ENCODE assay signal across 28 cellular contexts in the genomic region with DNA sequence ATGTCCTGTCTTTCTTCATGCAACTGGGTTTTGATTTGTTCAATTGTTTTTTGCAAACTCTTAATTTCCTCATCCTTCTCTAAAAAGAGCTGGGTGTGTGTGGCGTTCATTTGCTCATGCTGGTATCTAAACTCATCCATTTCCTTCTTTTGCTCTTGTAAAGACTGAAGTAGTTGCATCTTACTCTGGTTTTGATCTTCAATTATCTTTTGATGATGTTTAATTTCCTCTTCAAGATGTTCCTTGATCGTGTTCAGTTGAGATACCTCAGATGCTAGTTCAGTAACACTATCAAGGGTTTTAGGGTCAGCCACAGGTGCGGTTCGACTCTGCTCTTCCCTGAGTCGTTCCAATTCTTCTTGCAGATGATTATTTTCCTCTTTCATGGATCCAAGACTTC. TPM values are rescaled to one million over a fixed set of nuclear protein-coding genes. Genes with fewer than 3 reads are reported as not detected.
DNase-seq lines count a peak whose midpoint lies in the region; ATAC-seq lines count a peak whose summit lies in the region.
"Had no signal": no experiment of that assay in that cellular context is flagged by ENCODE, and none has a peak within 500 bp of the region (broad histone marks: within the 10 kb centered on the region; RNA-seq: fewer than 3 reads in every experiment).

No MANE protein-coding gene starts in this region.

- CTCF ChIA-PET in CD8-positive, alpha-beta memory T cell (lab: Charles Lee) = interaction anchor here (1.7 kb wide), 1 partner anchor 8 kb away, joined by 5 read pairs; no protein-coding TSS in a partner anchor
- CTCF ChIA-PET in activated CD4-positive, alpha-beta memory T cell treated with anti-CD3 and anti-CD28 coated beads, Interleukin-2, amount 10 ng/mL, durations not matched to agents 7 days and 5 days (lab: Charles Lee) = interaction anchor here (0.6 to 1.0 kb wide), 3 partner anchors 8 to 28 kb away, joined by 3 to 9 read pairs (median 3); no protein-coding TSS in a partner anchor
- CTCF ChIA-PET in naive thymus-derived CD4-positive, alpha-beta T cell (lab: Charles Lee) = interaction anchor here (0.8 to 2.3 kb wide), 2 partner anchors 8 to 93 kb away, joined by 4 to 14 read pairs; no protein-coding TSS in a partner anchor

- no peak overlapping the region for H3K4me3 ChIP-seq in CD8-positive, alpha-beta memory T cell (ENCODE audit: low read length)
- H3K4me3 ChIP-seq in naive thymus-derived CD4-positive, alpha-beta T cell (ENCODE audit: low read length) = no peak overlapping the region
- H3K4me3 ChIP-seq: dorsolateral prefrontal cortex, heart right ventricle had no signal

- ATAC-seq in naive thymus-derived CD4-positive, alpha-beta T cell = peak; percentile 79
- ATAC-seq in esophagus mucosa = no peak
- ATAC-seq in GM18520 (IDR thresholded peaks at IDR 0.05; ENCODE audit: unreplicated experiment) = no peak
- ATAC-seq: heart right ventricle, sciatic nerve had no signal

- intact Hi-C loops in naive thymus-derived CD4-positive, alpha-beta T cell (cut with micrococcal nuclease) = loop anchor here in 1 of 2 donors (2.0 to 10.0 kb wide), 3 partner anchors 14 to 290 kb away; a partner anchor contains a TSS

- peaks cover 23% of the 10 kb centered on the region for H3K36me3 Mint-ChIP-seq in activated naive CD4-positive, alpha-beta T cell treated with anti-CD3 and anti-CD28 coated beads, Interleukin-2, amount 50 U/mL, for 24 hours
- peaks cover 15 to 61% (median 27%) of the 10 kb centered on the region in 3 donors for H3K36me3 Mint-ChIP-seq in CD8-positive, alpha-beta memory T cell
- peaks cover 47% of the 10 kb centered on the region for H3K36me3 Mint-ChIP-seq in activated CD4-positive, alpha-beta memory T cell treated with anti-CD3 and anti-CD28 coated beads, Interleukin-2, amount 10 ng/mL, durations not matched to agents 7 days and 5 days (ENCODE audit: low read depth)
- peaks cover 4 to 40% (median 20%) of the 10 kb centered on the region in 5 donors for H3K36me3 Mint-ChIP-seq in naive thymus-derived CD4-positive, alpha-beta T cell

- H3K27ac ChIP-seq in CD8-positive, alpha-beta memory T cell (ENCODE audit: low read depth, low read length) = no peak overlapping the region
- peak overlapping the region; percentile 52 for H3K27ac ChIP-seq in naive thymus-derived CD4-positive, alpha-beta T cell (ENCODE audit: low read depth, low read length)
- H3K27ac ChIP-seq: C4-2B, dorsolateral prefrontal cortex, heart right ventricle, neutrophil, VCaP had no signal

- peaks cover 10% of the 10 kb centered on the region for H3K36me3 ChIP-seq in CD8-positive, alpha-beta memory T cell (ENCODE audit: insufficient read depth, low read length)
- peaks cover 0 to 16% (median 0%) of the 10 kb centered on the region in 3 experiments for H3K36me3 ChIP-seq in naive thymus-derived CD4-positive, alpha-beta T cell (ENCODE audit: control insufficient read depth in 2 of 3, insufficient read depth in 3 of 3, low read length in 3 of 3)

- H3K9me3 Mint-ChIP-seq in activated naive CD4-positive, alpha-beta T cell treated with anti-CD3 and anti-CD28 coated beads, Interleukin-2, amount 50 U/mL, for 24 hours = no peaks in the 10 kb centered on the region
- no peaks in the 10 kb centered on the region for H3K9me3 Mint-ChIP-seq in CD8-positive, alpha-beta memory T cell
- H3K9me3 Mint-ChIP-seq in activated CD4-positive, alpha-beta memory T cell treated with anti-CD3 and anti-CD28 coated beads, Interleukin-2, amount 10 ng/mL, durations not matched to agents 7 days and 5 days = no peaks in the 10 kb centered on the region
- no peaks in the 10 kb centered on the region for H3K9me3 Mint-ChIP-seq in naive thymus-derived CD4-positive, alpha-beta T cell
- H3K9me3 Mint-ChIP-seq: brain, IgD-negative memory B cell had no signal

- H3K27me3 ChIP-seq in CD8-positive, alpha-beta memory T cell (ENCODE audit: insufficient read depth, low read length, poor library complexity, severe bottlenecking) = no peaks in the 10 kb centered on the region
- no peaks in the 10 kb centered on the region for H3K27me3 ChIP-seq in naive thymus-derived CD4-positive, alpha-beta T cell (ENCODE audit: control insufficient read depth in 2 of 2, insufficient read depth in 2 of 2, low read length in 2 of 2)
- H3K27me3 ChIP-seq: dorsolateral prefrontal cortex, heart right ventricle, neutrophil had no signal

- no peaks in the 10 kb centered on the region for H3K9me3 ChIP-seq in CD8-positive, alpha-beta memory T cell (ENCODE audit: low read length)
- no peaks in the 10 kb centered on the region for H3K9me3 ChIP-seq in naive thymus-derived CD4-positive, alpha-beta T cell (ENCODE audit: control insufficient read depth in 2 of 3, low read length in 3 of 3)
- H3K9me3 ChIP-seq: heart right ventricle, neutrophil had no signal

- peak overlapping the region; percentile 83 for H3K4me3 Mint-ChIP-seq in activated naive CD4-positive, alpha-beta T cell treated with anti-CD3 and anti-CD28 coated beads, Interleukin-2, amount 50 U/mL, for 24 hours
- peak overlapping the region in 2 of 7 donors; percentile 6 to 64 for H3K4me3 Mint-ChIP-seq in CD8-positive, alpha-beta memory T cell
- no peak overlapping the region for H3K4me3 Mint-ChIP-seq in activated CD4-positive, alpha-beta memory T cell treated with anti-CD3 and anti-CD28 coated beads, Interleukin-2, amount 10 ng/mL, durations not matched to agents 7 days and 5 days
- peak overlapping the region; percentile 1 to 88 (median 74) for H3K4me3 Mint-ChIP-seq in naive thymus-derived CD4-positive, alpha-beta T cell
- H3K4me3 Mint-ChIP-seq: brain, IgD-negative memory B cell had no signal

- peaks cover 56% of the 10 kb centered on the region for H3K4me1 Mint-ChIP-seq in activated naive CD4-positive, alpha-beta T cell treated with anti-CD3 and anti-CD28 coated beads, Interleukin-2, amount 50 U/mL, for 24 hours
- peaks cover 24 to 38% (median 37%) of the 10 kb centered on the region in 3 donors for H3K4me1 Mint-ChIP-seq in CD8-positive, alpha-beta memory T cell
- H3K4me1 Mint-ChIP-seq in activated CD4-positive, alpha-beta memory T cell treated with anti-CD3 and anti-CD28 coated beads, Interleukin-2, amount 10 ng/mL, durations not matched to agents 7 days and 5 days = peaks cover 26% of the 10 kb centered on the region
- H3K4me1 Mint-ChIP-seq in naive thymus-derived CD4-positive, alpha-beta T cell = peaks cover 25 to 53% (median 48%) of the 10 kb centered on the region in 7 donors
- H3K4me1 Mint-ChIP-seq: brain had no signal

- H3K27ac Mint-ChIP-seq in activated naive CD4-positive, alpha-beta T cell treated with anti-CD3 and anti-CD28 coated beads, Interleukin-2, amount 50 U/mL, for 24 hours = peak overlapping the region; percentile 94
- peak overlapping the region in 7 of 8 donors; percentile 2 to 76 (median 23) for H3K27ac Mint-ChIP-seq in CD8-positive, alpha-beta memory T cell
- H3K27ac Mint-ChIP-seq in activated CD4-positive, alpha-beta memory T cell treated with anti-CD3 and anti-CD28 coated beads, Interleukin-2, amount 10 ng/mL, durations not matched to agents 7 days and 5 days = peak overlapping the region; percentile 2
- H3K27ac Mint-ChIP-seq in naive thymus-derived CD4-positive, alpha-beta T cell = peak overlapping the region in 8 of 9 donors; percentile 74 to 95 (median 88)
- H3K27ac Mint-ChIP-seq: brain, IgD-negative memory B cell had no signal

- no peak for DNase-seq in activated naive CD4-positive, alpha-beta T cell treated with Interleukin-2 at 50 U/mL for 16 hours
- DNase-seq in CD8-positive, alpha-beta memory T cell = peak in 1 of 5 donors; percentile 54
- no peak for DNase-seq in activated CD4-positive, alpha-beta memory T cell treated with anti-CD3 and anti-CD28 coated beads, Interleukin-2, amount 10 ng/mL, durations not matched to agents 7 days and 5 days
- peak in 6 of 9 donors; percentile 37 to 68 (median 59) for DNase-seq in naive thymus-derived CD4-positive, alpha-beta T cell
- DNase-seq: activated CD4-positive, alpha-beta T cell treated with anti-CD3 and anti-CD28 coated beads, Interleukin-2, amount 50 U/mL, for 1 hour; activated CD8-positive, alpha-beta memory T cell treated with anti-CD3 and anti-CD28 coated beads, Interleukin-2, amount 50 U/mL, for 4 hours; activated gamma-delta T cell; amniotic stem cell; DMS 273 treated with DMSO at 0.1 percent for 48 hours; dorsolateral prefrontal cortex; heart right ventricle; kidney; NCI-H1694; NCI-H446; SIG-M5; stimulated activated CD4-positive, alpha-beta T cell treated with anti-CD3 and anti-CD28 coated beads, Interleukin-2, amount 100 ng/mL, for 48 hours; substantia nigra; T1000; trophoblast cell had no signal

- peaks cover 26% of the 10 kb centered on the region for H3K4me1 ChIP-seq in CD8-positive, alpha-beta memory T cell (ENCODE audit: insufficient read depth, low read length)
- H3K4me1 ChIP-seq in naive thymus-derived CD4-positive, alpha-beta T cell (ENCODE audit: control insufficient read depth in 2 of 2, insufficient read depth in 2 of 2, low read length in 2 of 2) = peaks cover 0 to 30% of the 10 kb centered on the region in 2 donors

- H3K27me3 Mint-ChIP-seq in activated naive CD4-positive, alpha-beta T cell treated with anti-CD3 and anti-CD28 coated beads, Interleukin-2, amount 50 U/mL, for 24 hours = no peaks in the 10 kb centered on the region
- no peaks in the 10 kb centered on the region for H3K27me3 Mint-ChIP-seq in CD8-positive, alpha-beta memory T cell
- H3K27me3 Mint-ChIP-seq in activated CD4-positive, alpha-beta memory T cell treated with anti-CD3 and anti-CD28 coated beads, Interleukin-2, amount 10 ng/mL, durations not matched to agents 7 days and 5 days = no peaks in the 10 kb centered on the region
- H3K27me3 Mint-ChIP-seq in naive thymus-derived CD4-positive, alpha-beta T cell = no peaks in the 10 kb centered on the region
- H3K27me3 Mint-ChIP-seq: brain, IgD-negative memory B cell had no signal

- POLR2A ChIA-PET in CD8-positive, alpha-beta memory T cell (lab: Charles Lee) = no interaction called here
- POLR2A ChIA-PET in activated CD4-positive, alpha-beta memory T cell treated with anti-CD3 and anti-CD28 coated beads, Interleukin-2, amount 10 ng/mL, durations not matched to agents 7 days and 5 days (lab: Charles Lee) = interaction anchor here (0.9 to 3.3 kb wide), 3 partner anchors 8 to 35 kb away, joined by 6 to 22 read pairs (median 6); a partner anchor contains a TSS
- POLR2A ChIA-PET in naive thymus-derived CD4-positive, alpha-beta T cell (lab: Charles Lee) = interaction anchor here (1.0 to 4.3 kb wide), 2 partner anchors 33 to 35 kb away, joined by 4 to 18 read pairs; a partner anchor contains a TSS

RNA-seq across cellular contexts. Expression of a gene that starts 34.8 kb away (rescaled TPM):
- 10 to 100 TPM; 45.7 to 50.8 TPM for total RNA-seq in CD8-positive, alpha-beta memory T cell
- polyA plus RNA-seq in CD8-positive, alpha-beta memory T cell = 75.2 TPM
- 10 to 100 TPM; 44.4 to 46.0 TPM for total RNA-seq in activated CD4-positive, alpha-beta memory T cell treated with anti-CD3 and anti-CD28 coated beads, Interleukin-2, amount 10 ng/mL, durations not matched to agents 7 days and 5 days
- 10 to 100 TPM; 34.1 to 72.4 (median 58.4) TPM for total RNA-seq in naive thymus-derived CD4-positive, alpha-beta T cell
- polyA plus RNA-seq in naive thymus-derived CD4-positive, alpha-beta T cell = 10 to 100 TPM; 46.1 to 74.8 TPM
- 31.0 TPM for total RNA-seq in esophagus mucosa

RNA-seq across cellular contexts. Expression of a gene that starts 57.5 kb away (rescaled TPM):
- total RNA-seq in CD8-positive, alpha-beta memory T cell = under 1 TPM; 0.82 to 0.96 TPM
- 12.1 TPM for polyA plus RNA-seq in CD8-positive, alpha-beta memory T cell
- 1 to 10 TPM; 2.0 to 2.5 TPM for total RNA-seq in activated CD4-positive, alpha-beta memory T cell treated with anti-CD3 and anti-CD28 coated beads, Interleukin-2, amount 10 ng/mL, durations not matched to agents 7 days and 5 days
- 10 to 100 TPM in 2 of 5 experiments, 1 to 10 TPM in 3; 2.9 to 11.7 (median 7.2) TPM for total RNA-seq in naive thymus-derived CD4-positive, alpha-beta T cell
- 10 to 100 TPM; 30.5 to 53.3 TPM for polyA plus RNA-seq in naive thymus-derived CD4-positive, alpha-beta T cell
- 2.8 TPM for total RNA-seq in esophagus mucosa

Comparison
In these comparisons a context has a peak if more than half of its experiments do, and no peak if none do; other contexts are left out.
1. H3K27ac Mint-ChIP-seq: peak in every context shown above with its lines; median percentile 94 in activated naive CD4-positive, alpha-beta T cell treated with anti-CD3 and anti-CD28 coated beads, Interleukin-2, amount 50 U/mL, for 24 hours; 88 in naive thymus-derived CD4-positive, alpha-beta T cell; 23 in CD8-positive, alpha-beta memory T cell; 2 in activated CD4-positive, alpha-beta memory T cell treated with anti-CD3 and anti-CD28 coated beads, Interleukin-2, amount 10 ng/mL, durations not matched to agents 7 days and 5 days.
2. DNase-seq: peak in naive thymus-derived CD4-positive, alpha-beta T cell (6 of 9); none in activated naive CD4-positive, alpha-beta T cell treated with Interleukin-2 at 50 U/mL for 16 hours (single experiment) and activated CD4-positive, alpha-beta memory T cell treated with anti-CD3 and anti-CD28 coated beads, Interleukin-2, amount 10 ng/mL, durations not matched to agents 7 days and 5 days (single experiment).